In genomic region chr6:138222901-138223546, GRCh38 we compare ENCODE assay signal across 1 cellular context.
TF ChIP-seq lines count a peak whose summit lies in the region.

No MANE protein-coding gene starts in this region.

TF ChIP-seq in HepG2, 621 proteins besides CTCF, POLR2A, EP300 and RAD21 (continued from another document and continues in another):
- TF ChIP-seq DZIP1 (CRISPR knock-in tag; IDR thresholded peaks at IDR 0.05) (no peak), KLF6 (CRISPR knock-in tag; IDR thresholded peaks at IDR 0.05) (peak; percentile 66; the same call in 1 of the 2 replicates), ZSCAN29 (CRISPR knock-in tag; conservative IDR thresholded peaks at IDR 0.05) (peak; percentile 79; the same call in 1 of the 2 replicates), KMT2A (CRISPR knock-in tag; IDR thresholded peaks at IDR 0.05) (no peak; the same call in 1 of the 2 replicates), ZNF75D (CRISPR knock-in tag; IDR thresholded peaks at IDR 0.05; ENCODE audit: borderline replicate concordance) (no peak), ZSCAN9 (CRISPR knock-in tag; IDR thresholded peaks at IDR 0.05; ENCODE audit: borderline replicate concordance) (peak; percentile 74; the same call in 1 of the 2 replicates), TGIF2 (CRISPR knock-in tag; IDR thresholded peaks at IDR 0.05) (peak; percentile 83; the same call in 1 of the 2 replicates), DBP (CRISPR knock-in tag; IDR thresholded peaks at IDR 0.05; ENCODE audit: not compliant biosample characterization) (no peak), ZFP82 (CRISPR knock-in tag; IDR thresholded peaks at IDR 0.05; ENCODE audit: borderline replicate concordance) (no peak), ZNF768 (CRISPR knock-in tag; IDR thresholded peaks at IDR 0.05) (no peak), ZFP90 (CRISPR knock-in tag; IDR thresholded peaks at IDR 0.05; ENCODE audit: borderline replicate concordance) (0 out of 2 replicates have a peak, but pooled peaks have one; percentile 36), NCOA5 (CRISPR knock-in tag; IDR thresholded peaks at IDR 0.05) (no peak), CEBPB (IDR thresholded peaks at IDR 0.05; ENCODE audit: borderline replicate concordance, low read depth, low read length) (peak; percentile 54; the same call in 1 of the 2 replicates), GLI4 (CRISPR knock-in tag; IDR thresholded peaks at IDR 0.05; ENCODE audit: borderline replicate concordance) (no peak), ZFP91 (CRISPR knock-in tag; IDR thresholded peaks at IDR 0.05; ENCODE audit: borderline replicate concordance) (no peak), DNMT3B (CRISPR knock-in tag; conservative IDR thresholded peaks at IDR 0.05) (peak; percentile 94), ZNF20 (CRISPR knock-in tag; IDR thresholded peaks at IDR 0.05) (no peak), CSRNP2 (CRISPR knock-in tag; conservative IDR thresholded peaks at IDR 0.05; ENCODE audit: low read depth) (no peak), HOXA7 (CRISPR knock-in tag; IDR thresholded peaks at IDR 0.05) (no peak), ZNF878 (CRISPR knock-in tag; IDR thresholded peaks at IDR 0.05) (peak; percentile 75), ZNF598 (CRISPR knock-in tag; IDR thresholded peaks at IDR 0.05; ENCODE audit: borderline replicate concordance) (no peak), THAP11 (CRISPR knock-in tag; IDR thresholded peaks at IDR 0.05) (peak; percentile 82), NFRKB (IDR thresholded peaks at IDR 0.05) (no peak), KDM4B (CRISPR knock-in tag; IDR thresholded peaks at IDR 0.05) (peak; percentile 37; the same call in 1 of the 2 replicates), SALL2 (CRISPR knock-in tag; IDR thresholded peaks at IDR 0.05) (0 out of 2 replicates have a peak, but pooled peaks have one; percentile 33), NR1H2 (CRISPR knock-in tag; IDR thresholded peaks at IDR 0.05; ENCODE audit: borderline replicate concordance, low read depth) (no peak), FOXP4 (CRISPR knock-in tag; IDR thresholded peaks at IDR 0.05) (peak; percentile 97), ZMYM3 (CRISPR knock-in tag; IDR thresholded peaks at IDR 0.05) (peak; percentile 88), SRSF4 (IDR thresholded peaks at IDR 0.05; ENCODE audit: low read depth, low read length, poor library complexity, severe bottlenecking) (no peak), ARID3A (IDR thresholded peaks at IDR 0.05; ENCODE audit: low read depth, low read length) (0 out of 2 replicates have a peak, but pooled peaks have one; percentile 43), ZSCAN30 (CRISPR knock-in tag; IDR thresholded peaks at IDR 0.05) (no peak)
- TF ChIP-seq, protein P1, sequence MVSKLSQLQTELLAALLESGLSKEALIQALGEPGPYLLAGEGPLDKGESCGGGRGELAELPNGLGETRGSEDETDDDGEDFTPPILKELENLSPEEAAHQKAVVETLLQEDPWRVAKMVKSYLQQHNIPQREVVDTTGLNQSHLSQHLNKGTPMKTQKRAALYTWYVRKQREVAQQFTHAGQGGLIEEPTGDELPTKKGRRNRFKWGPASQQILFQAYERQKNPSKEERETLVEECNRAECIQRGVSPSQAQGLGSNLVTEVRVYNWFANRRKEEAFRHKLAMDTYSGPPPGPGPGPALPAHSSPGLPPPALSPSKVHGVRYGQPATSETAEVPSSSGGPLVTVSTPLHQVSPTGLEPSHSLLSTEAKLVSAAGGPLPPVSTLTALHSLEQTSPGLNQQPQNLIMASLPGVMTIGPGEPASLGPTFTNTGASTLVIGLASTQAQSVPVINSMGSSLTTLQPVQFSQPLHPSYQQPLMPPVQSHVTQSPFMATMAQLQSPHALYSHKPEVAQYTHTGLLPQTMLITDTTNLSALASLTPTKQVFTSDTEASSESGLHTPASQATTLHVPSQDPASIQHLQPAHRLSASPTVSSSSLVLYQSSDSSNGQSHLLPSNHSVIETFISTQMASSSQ (IDR thresholded peaks at IDR 0.05; ENCODE audit: low read depth) = peak; percentile 76
- TF ChIP-seq, protein P1 (CRISPR knock-in tag; IDR thresholded peaks at IDR 0.05; ENCODE audit: borderline replicate concordance) = peak; percentile 86; the same call in 1 of the 2 replicates
- TF ChIP-seq, protein P2, sequence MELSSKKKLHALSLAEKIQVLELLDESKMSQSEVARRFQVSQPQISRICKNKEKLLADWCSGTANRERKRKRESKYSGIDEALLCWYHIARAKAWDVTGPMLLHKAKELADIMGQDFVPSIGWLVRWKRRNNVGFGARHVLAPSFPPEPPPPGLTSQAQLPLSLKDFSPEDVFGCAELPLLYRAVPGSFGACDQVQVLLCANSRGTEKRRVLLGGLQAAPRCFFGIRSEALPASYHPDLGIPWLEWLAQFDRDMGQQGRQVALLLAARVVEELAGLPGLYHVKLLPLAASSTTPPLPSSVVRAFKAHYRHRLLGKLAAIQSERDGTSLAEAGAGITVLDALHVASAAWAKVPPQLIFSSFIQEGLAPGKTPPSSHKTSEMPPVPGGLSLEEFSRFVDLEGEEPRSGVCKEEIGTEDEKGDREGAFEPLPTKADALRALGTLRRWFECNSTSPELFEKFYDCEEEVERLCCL (CRISPR knock-in tag; IDR thresholded peaks at IDR 0.05; ENCODE audit: borderline replicate concordance) = no peak; the same call in 1 of the 2 replicates
- TF ChIP-seq, protein P3, sequence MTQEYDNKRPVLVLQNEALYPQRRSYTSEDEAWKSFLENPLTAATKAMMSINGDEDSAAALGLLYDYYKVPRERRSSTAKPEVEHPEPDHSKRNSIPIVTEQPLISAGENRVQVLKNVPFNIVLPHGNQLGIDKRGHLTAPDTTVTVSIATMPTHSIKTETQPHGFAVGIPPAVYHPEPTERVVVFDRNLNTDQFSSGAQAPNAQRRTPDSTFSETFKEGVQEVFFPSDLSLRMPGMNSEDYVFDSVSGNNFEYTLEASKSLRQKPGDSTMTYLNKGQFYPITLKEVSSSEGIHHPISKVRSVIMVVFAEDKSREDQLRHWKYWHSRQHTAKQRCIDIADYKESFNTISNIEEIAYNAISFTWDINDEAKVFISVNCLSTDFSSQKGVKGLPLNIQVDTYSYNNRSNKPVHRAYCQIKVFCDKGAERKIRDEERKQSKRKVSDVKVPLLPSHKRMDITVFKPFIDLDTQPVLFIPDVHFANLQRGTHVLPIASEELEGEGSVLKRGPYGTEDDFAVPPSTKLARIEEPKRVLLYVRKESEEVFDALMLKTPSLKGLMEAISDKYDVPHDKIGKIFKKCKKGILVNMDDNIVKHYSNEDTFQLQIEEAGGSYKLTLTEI (CRISPR knock-in tag; conservative IDR thresholded peaks at IDR 0.05) = no peak
- TF ChIP-seq, protein P4, sequence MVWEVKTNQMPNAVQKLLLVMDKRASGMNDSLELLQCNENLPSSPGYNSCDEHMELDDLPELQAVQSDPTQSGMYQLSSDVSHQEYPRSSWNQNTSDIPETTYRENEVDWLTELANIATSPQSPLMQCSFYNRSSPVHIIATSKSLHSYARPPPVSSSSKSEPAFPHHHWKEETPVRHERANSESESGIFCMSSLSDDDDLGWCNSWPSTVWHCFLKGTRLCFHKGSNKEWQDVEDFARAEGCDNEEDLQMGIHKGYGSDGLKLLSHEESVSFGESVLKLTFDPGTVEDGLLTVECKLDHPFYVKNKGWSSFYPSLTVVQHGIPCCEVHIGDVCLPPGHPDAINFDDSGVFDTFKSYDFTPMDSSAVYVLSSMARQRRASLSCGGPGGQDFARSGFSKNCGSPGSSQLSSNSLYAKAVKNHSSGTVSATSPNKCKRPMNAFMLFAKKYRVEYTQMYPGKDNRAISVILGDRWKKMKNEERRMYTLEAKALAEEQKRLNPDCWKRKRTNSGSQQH (CRISPR knock-in tag; IDR thresholded peaks at IDR 0.05; ENCODE audit: low read depth) = peak; percentile 95; the same call in 1 of the 2 replicates
